13 cellular contexts compared by ENCODE assay signal in the genomic region with DNA sequence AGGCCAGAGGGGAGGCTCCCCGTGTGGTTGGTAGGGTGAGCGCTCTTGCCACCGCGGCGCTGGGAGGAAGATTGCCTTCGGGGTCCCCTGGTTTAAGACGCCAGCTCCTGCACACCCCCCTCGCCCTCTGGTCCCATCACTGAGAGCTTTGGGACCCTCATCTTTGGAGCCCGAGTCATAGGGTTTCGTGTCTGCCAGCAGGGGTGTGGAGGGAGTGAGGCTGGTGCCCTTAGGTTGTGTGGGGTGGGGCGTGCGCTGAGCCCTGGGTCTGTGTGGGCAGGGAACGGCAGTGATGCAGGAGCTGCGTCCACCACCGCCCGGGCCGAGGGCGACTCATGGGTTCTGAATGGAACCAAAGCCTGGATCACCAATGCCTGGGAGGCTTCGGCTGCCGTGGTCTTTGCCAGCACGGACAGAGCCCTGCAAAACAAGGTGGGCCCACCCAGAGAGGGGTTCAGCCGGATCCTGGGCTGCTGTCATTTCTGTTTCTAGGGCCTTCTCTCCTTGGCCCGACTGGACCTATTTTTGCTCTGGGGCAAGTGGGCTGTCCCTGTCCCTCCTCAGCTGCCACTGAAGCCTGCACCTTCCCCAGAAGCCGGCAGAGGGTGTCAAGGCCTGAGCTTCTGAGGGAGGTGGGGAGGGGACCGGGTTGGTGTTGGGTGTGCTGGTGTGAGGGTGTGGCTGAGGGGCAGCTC. TPM values are rescaled to one million over a fixed set of nuclear protein-coding genes. Genes with fewer than 3 reads are reported as not detected.
DNase-seq lines count a peak whose midpoint lies in the region; ATAC-seq and TF ChIP-seq lines count a peak whose summit lies in the region.
"Had no signal": no experiment of that assay in that cellular context is flagged by ENCODE, and none has a peak within 500 bp of the region (broad histone marks: within the 10 kb centered on the region; RNA-seq: fewer than 3 reads in every experiment).

No MANE protein-coding gene starts in this region.

- H3K4me1 ChIP-seq in Karpas-422 (ENCODE audit: low read length) = peaks cover 7% of the 10 kb centered on the region
- no peaks in the 10 kb centered on the region for H3K4me1 ChIP-seq in lower lobe of right lung
- H3K4me1 ChIP-seq: suprapubic skin had no signal

- H3K4me1 Mint-ChIP-seq in neural crest cell = no peaks in the 10 kb centered on the region

- no peak for ATAC-seq in lower lobe of right lung
- ATAC-seq: body of pancreas had no signal

- no peak for DNase-seq in GM06990 (ENCODE audit: extremely low read depth, insufficient read length)
- peak; percentile 84 for DNase-seq in Karpas-422
- peak; percentile 41 for DNase-seq in dermis blood vessel endothelial cell
- no peak for DNase-seq in neural crest cell (ENCODE audit: low read depth, low spot score)
- no peak for DNase-seq in AML-193 (lab: John Stamatoyannopoulos, UW)
- DNase-seq in lower lobe of right lung = no peak
- no peak for DNase-seq in CD1c-positive myeloid dendritic cell (ENCODE audit: extremely low spot score)
- DNase-seq: body of pancreas, DMS79 treated with DMSO at 0.1 percent for 48 hours, NCI-H1694 had no signal

- H3K79me2 ChIP-seq in Karpas-422 (ENCODE audit: low read length) = no peaks in the 10 kb centered on the region

- H3K4me3 Mint-ChIP-seq in neural crest cell = no peak overlapping the region
- H3K4me3 Mint-ChIP-seq: activated T-helper 1 cell treated with anti-CD3 and anti-CD28 coated beads, Interleukin-12 subunit alpha, Interleukin-12 subunit beta, Interleukin-2, Interleukin-4 antibody, amounts not matched to agents 30 ng/mL and 10 ng/mL and 1 ng/mL, durations not matched to agents 14 hours and 24 hours and 36 hours had no signal

- intact Hi-C loops in lower lobe of right lung (cut with DNase I) = no loop called here

- no peak overlapping the region for H2AFZ ChIP-seq in Karpas-422 (ENCODE audit: low read length)

- TF ChIP-seq CTCF in GM06990 (IDR thresholded peaks at IDR 0.05; ENCODE audit: insufficient read depth, low read length, poor library complexity, severe bottlenecking) = peak; percentile 37
- TF ChIP-seq CTCF in neural crest cell (conservative IDR thresholded peaks at IDR 0.05) = peak; percentile 31
- TF ChIP-seq CTCF in lower lobe of right lung (IDR thresholded peaks at IDR 0.05) = no peak

- H3K9me3 ChIP-seq in Karpas-422 (ENCODE audit: low read length) = no peaks in the 10 kb centered on the region
- H3K9me3 ChIP-seq in lower lobe of right lung = no peaks in the 10 kb centered on the region
- H3K9me3 ChIP-seq: body of pancreas, suprapubic skin had no signal

- H3K27ac ChIP-seq in Karpas-422 (ENCODE audit: low read length) (no peak overlapping the region), lower lobe of right lung (no peak overlapping the region)
- H3K27ac ChIP-seq: body of pancreas, epithelial cell of prostate, suprapubic skin had no signal

- no peaks in the 10 kb centered on the region for H3K9me2 ChIP-seq in Karpas-422 (replicated peaks; ENCODE audit: insufficient read depth, low read length)

- H3K4me3 ChIP-seq in GM06990 (replicated peaks; ENCODE audit: low read depth, low read length) = no peak overlapping the region
- no peak overlapping the region for H3K4me3 ChIP-seq in Karpas-422 (ENCODE audit: low read length)
- H3K4me3 ChIP-seq in lower lobe of right lung = no peak overlapping the region
- H3K4me3 ChIP-seq: body of pancreas, suprapubic skin had no signal

- no peaks in the 10 kb centered on the region for H3K9me3 Mint-ChIP-seq in neural crest cell
- H3K9me3 Mint-ChIP-seq: activated T-helper 1 cell treated with anti-CD3 and anti-CD28 coated beads, Interleukin-12 subunit alpha, Interleukin-12 subunit beta, Interleukin-2, Interleukin-4 antibody, amounts not matched to agents 30 ng/mL and 10 ng/mL and 1 ng/mL, durations not matched to agents 14 hours and 24 hours and 36 hours had no signal

- H4K20me1 ChIP-seq in Karpas-422 (ENCODE audit: insufficient read depth, low read depth, low read length) = 0 out of 2 replicates have a peak, but pooled peaks cover 4% of the 10 kb centered on the region

- H3K27me3 Mint-ChIP-seq in neural crest cell (ENCODE audit: low read depth) = no peaks in the 10 kb centered on the region

- H3K27me3 ChIP-seq in GM06990 (replicated peaks; ENCODE audit: control insufficient read depth, insufficient read depth, low read length) = no peaks in the 10 kb centered on the region
- H3K27me3 ChIP-seq in Karpas-422 (ENCODE audit: low read length) = no peaks in the 10 kb centered on the region
- no peaks in the 10 kb centered on the region for H3K27me3 ChIP-seq in lower lobe of right lung (ENCODE audit: low read depth)
- H3K27me3 ChIP-seq: body of pancreas, suprapubic skin had no signal

- H3K4me2 ChIP-seq in Karpas-422 (ENCODE audit: low read depth, low read length, poor library complexity, severe bottlenecking) = no peak overlapping the region

- no peaks in the 10 kb centered on the region; the same call in 1 of the 2 replicates for H3K36me3 ChIP-seq in GM06990 (ENCODE audit: control insufficient read depth, insufficient read depth, low read length)
- H3K36me3 ChIP-seq in Karpas-422 (ENCODE audit: insufficient read depth, low read length) = no peaks in the 10 kb centered on the region
- peaks cover 21% of the 10 kb centered on the region for H3K36me3 ChIP-seq in lower lobe of right lung

- no peak overlapping the region for H3K9ac ChIP-seq in Karpas-422 (ENCODE audit: low read length)

- H3K27ac Mint-ChIP-seq in neural crest cell (ENCODE audit: unreplicated experiment) = no peak overlapping the region
- H3K27ac Mint-ChIP-seq: activated T-helper 1 cell treated with anti-CD3 and anti-CD28 coated beads, Interleukin-12 subunit alpha, Interleukin-12 subunit beta, Interleukin-2, Interleukin-4 antibody, amounts not matched to agents 30 ng/mL and 10 ng/mL and 1 ng/mL, durations not matched to agents 14 hours and 24 hours and 36 hours had no signal

- peaks cover 10% of the 10 kb centered on the region for H3K36me3 Mint-ChIP-seq in neural crest cell (ENCODE audit: low read depth)

RNA-seq across cellular contexts. Expression of gene ACADS, which starts 12.1 kb away (rescaled TPM):
- total RNA-seq in Karpas-422 (2014; rRNA removed; shearing (Covaris generic); ENCODE audit: low replicate concordance) = 5.2 and 7.3 TPM in 2 replicates
- total RNA-seq in dermis blood vessel endothelial cell (24.7 and 31.0 TPM in 2 replicates), neural crest cell (5.6 and 5.9 TPM in 2 replicates), lower lobe of right lung (24.4 TPM)

RNA-seq across cellular contexts. Expression of gene UNC119B, which starts 27.4 kb away (rescaled TPM):
- total RNA-seq in Karpas-422 (2014; rRNA removed; shearing (Covaris generic); ENCODE audit: low replicate concordance) = 19.7 and 28.8 TPM in 2 replicates
- 22.1 and 35.1 TPM in 2 replicates for total RNA-seq in dermis blood vessel endothelial cell
- total RNA-seq in neural crest cell = 79.7 and 80.0 TPM in 2 replicates
- total RNA-seq in lower lobe of right lung = 27.1 TPM

RNA-seq across cellular contexts. Expression of gene MLEC, which starts 50.8 kb away (rescaled TPM):
- 80.8 and 88.3 TPM in 2 replicates for total RNA-seq in Karpas-422 (2014; rRNA removed; shearing (Covaris generic); ENCODE audit: low replicate concordance)
- 46.5 and 75.1 TPM in 2 replicates for total RNA-seq in dermis blood vessel endothelial cell
- total RNA-seq in neural crest cell = 165 and 167 TPM in 2 replicates
- total RNA-seq in lower lobe of right lung = 98.1 TPM

Comparison
In these comparisons a context has a peak if more than half of its experiments do, and no peak if none do; other contexts are left out.
1. DNase-seq: peak in Karpas-422 (single experiment) and dermis blood vessel endothelial cell (single experiment); none in GM06990 (single experiment), neural crest cell (single experiment), AML-193 (0 of 2), lower lobe of right lung (single experiment) and CD1c-positive myeloid dendritic cell (single experiment).